Comparison of ENCODE assay signal across 16 cellular contexts in genomic region chr11:124752471-124753100, GRCh38. TPM values are rescaled to one million over a fixed set of nuclear protein-coding genes. Genes with fewer than 3 reads are reported as not detected.
DNase-seq lines count a peak whose midpoint lies in the region; ATAC-seq and TF ChIP-seq lines count a peak whose summit lies in the region.
"Had no signal": no experiment of that assay in that cellular context is flagged by ENCODE, and none has a peak within 500 bp of the region (broad histone marks: within the 10 kb centered on the region; RNA-seq: fewer than 3 reads in every experiment).

No MANE protein-coding gene starts in this region.

- no peak overlapping the region for H3K27ac Mint-ChIP-seq in activated T-cell treated with anti-CD3 and anti-CD28 coated beads, Interleukin-2, amount 50 U/mL, for 24 hours

- peaks cover 19% of the 10 kb centered on the region for H3K27me3 Mint-ChIP-seq in activated T-cell treated with anti-CD3 and anti-CD28 coated beads, Interleukin-2, amount 50 U/mL, for 4 hours (ENCODE audit: low read depth)
- peaks cover 22% of the 10 kb centered on the region for H3K27me3 Mint-ChIP-seq in activated T-cell treated with anti-CD3 and anti-CD28 coated beads, Interleukin-2, amount 50 U/mL, for 24 hours

- H3K4me2 ChIP-seq in PC-9 (peak overlapping the region; percentile 83), GM23248 (ENCODE audit: unreplicated experiment) (no peak overlapping the region)

- no peak for ATAC-seq in activated T-cell treated with anti-CD3 and anti-CD28 coated beads, Interleukin-2, amount 50 U/mL, for 4 hours
- no peak for ATAC-seq in left colon
- ATAC-seq: esophagus mucosa, Panc1 had no signal

- H3K36me3 ChIP-seq in PC-9 (ENCODE audit: low read depth) (no peaks in the 10 kb centered on the region), esophagus squamous epithelium (peaks cover 0 to 5% (median 0%) of the 10 kb centered on the region in 3 donors), GM23248 (ENCODE audit: low read depth) (no peaks in the 10 kb centered on the region)
- H3K36me3 ChIP-seq: pancreas had no signal

- H3K4me1 ChIP-seq in PC-9 (replicated peaks; ENCODE audit: insufficient read depth) (peaks cover 54% of the 10 kb centered on the region), esophagus squamous epithelium (peaks cover 11 to 51% (median 23%) of the 10 kb centered on the region in 3 donors), GM23248 (ENCODE audit: insufficient read depth) (no peaks in the 10 kb centered on the region)
- H3K4me1 ChIP-seq: pancreas had no signal

- H3K9me3 Mint-ChIP-seq in activated T-cell treated with anti-CD3 and anti-CD28 coated beads, Interleukin-2, amount 50 U/mL, for 4 hours = no peaks in the 10 kb centered on the region
- H3K9me3 Mint-ChIP-seq in activated T-cell treated with anti-CD3 and anti-CD28 coated beads, Interleukin-2, amount 50 U/mL, for 24 hours = no peaks in the 10 kb centered on the region
- H3K9me3 Mint-ChIP-seq: central memory CD8-positive, alpha-beta T cell had no signal

- in situ Hi-C loops in GM23248 (cut with MboI) = no loop called here

- H3K4me3 ChIP-seq in PC-9 = peak overlapping the region; percentile 62; the same call in 1 of the 2 replicates
- peak overlapping the region in 3 of 4 donors; percentile 37 to 50 (median 40) for H3K4me3 ChIP-seq in esophagus squamous epithelium
- no peak overlapping the region for H3K4me3 ChIP-seq in GM23248
- H3K4me3 ChIP-seq: pancreas had no signal

- H3K9me2 ChIP-seq in PC-9 (ENCODE audit: insufficient read depth) = no peaks in the 10 kb centered on the region
- H3K9me2 ChIP-seq in GM23248 (ENCODE audit: insufficient read depth) = no peaks in the 10 kb centered on the region

- no peaks in the 10 kb centered on the region for H4K20me1 ChIP-seq in PC-9 (ENCODE audit: insufficient read depth)
- no peaks in the 10 kb centered on the region for H4K20me1 ChIP-seq in GM23248 (ENCODE audit: insufficient read depth)

- no peaks in the 10 kb centered on the region for H3K9me3 ChIP-seq in PC-9 (ENCODE audit: insufficient read depth, low read depth)
- no peaks in the 10 kb centered on the region for H3K9me3 ChIP-seq in esophagus squamous epithelium
- H3K9me3 ChIP-seq in GM23248 (ENCODE audit: low read depth) = no peaks in the 10 kb centered on the region
- H3K9me3 ChIP-seq: pancreas had no signal

- BruUV-seq in PC-9 (replicated peaks; lab: Mats Ljungman, UMichigan) = no TSS peak

- no peak overlapping the region for H3K9ac ChIP-seq in GM23248

- H3K79me2 ChIP-seq in PC-9 (ENCODE audit: low read depth) (peaks cover 23% of the 10 kb centered on the region), GM23248 (ENCODE audit: insufficient read depth) (no peaks in the 10 kb centered on the region)

- H3F3A ChIP-seq in PC-9 (ENCODE audit: insufficient read depth, low read depth) (peaks cover 34% of the 10 kb centered on the region), GM23248 (ENCODE audit: insufficient read depth) (no peaks in the 10 kb centered on the region)

- H3K27me3 ChIP-seq in PC-9 (ENCODE audit: insufficient read depth, low read depth) (no peaks in the 10 kb centered on the region), esophagus squamous epithelium (peaks cover 0 to 74% (median 4%) of the 10 kb centered on the region in 4 donors), GM23248 (replicated peaks; ENCODE audit: insufficient read depth) (peaks cover 47% of the 10 kb centered on the region)

- no peaks in the 10 kb centered on the region for H3K36me3 Mint-ChIP-seq in activated T-cell treated with anti-CD3 and anti-CD28 coated beads, Interleukin-2, amount 50 U/mL, for 4 hours (ENCODE audit: insufficient read depth)
- H3K36me3 Mint-ChIP-seq in activated T-cell treated with anti-CD3 and anti-CD28 coated beads, Interleukin-2, amount 50 U/mL, for 24 hours (ENCODE audit: low read depth) = no peaks in the 10 kb centered on the region

- TF ChIP-seq POLR2A in esophagus squamous epithelium (IDR thresholded peaks at IDR 0.05) = no peak

- POLR2A ChIA-PET in PC-9 (lab: Charles Lee; ENCODE audit: unreplicated experiment) = interaction anchor here (0.6 kb wide), 1 partner anchor 13 kb away, joined by 4 read pairs; the partner anchor contains the start of gene NRGN

- H3K4me1 Mint-ChIP-seq in activated T-cell treated with anti-CD3 and anti-CD28 coated beads, Interleukin-2, amount 50 U/mL, for 4 hours (ENCODE audit: low read depth) = peaks cover 10% of the 10 kb centered on the region
- peaks cover 1% of the 10 kb centered on the region for H3K4me1 Mint-ChIP-seq in activated T-cell treated with anti-CD3 and anti-CD28 coated beads, Interleukin-2, amount 50 U/mL, for 24 hours (ENCODE audit: low read depth)
- H3K4me1 Mint-ChIP-seq: central memory CD8-positive, alpha-beta T cell had no signal

- H3K4me3 Mint-ChIP-seq in activated T-cell treated with anti-CD3 and anti-CD28 coated beads, Interleukin-2, amount 50 U/mL, for 4 hours = peak overlapping the region; percentile 67
- H3K4me3 Mint-ChIP-seq in activated T-cell treated with anti-CD3 and anti-CD28 coated beads, Interleukin-2, amount 50 U/mL, for 24 hours = no peak overlapping the region
- H3K4me3 Mint-ChIP-seq: central memory CD8-positive, alpha-beta T cell had no signal

- DNase-seq in activated T-cell treated with anti-CD3 and anti-CD28 coated beads, Interleukin-2, amount 50 U/mL, for 4 hours = no peak
- no peak for DNase-seq in activated T-cell treated with anti-CD3 and anti-CD28 coated beads, Interleukin-2, amount 50 U/mL, for 24 hours
- DNase-seq in PC-9 = no peak
- DNase-seq in esophagus squamous epithelium (lab: John Stamatoyannopoulos, UW) = no peak
- peak; percentile 31 for DNase-seq in retina
- DNase-seq in left colon = no peak
- no peak for DNase-seq in NCI-H2081 (lab: John Stamatoyannopoulos, UW)
- DNase-seq in GM23248 = no peak
- DNase-seq: activated effector memory CD4-positive, alpha-beta T cell treated with anti-CD3 and anti-CD28 coated beads, Interleukin-2, amount 50 U/mL, for 16 hours; Calu3; mesenchymal stem cell; NCI-H226 had no signal

- TF ChIP-seq CTCF in PC-9 (conservative IDR thresholded peaks at IDR 0.05) (no peak), esophagus squamous epithelium (IDR thresholded peaks at IDR 0.05) (no peak)

- H3K27ac ChIP-seq in PC-9 (no peak overlapping the region), esophagus squamous epithelium (no peak overlapping the region), GM23248 (no peak overlapping the region)
- H3K27ac ChIP-seq: pancreas had no signal

- intact Hi-C loops in PC-9 (cut with micrococcal nuclease; ENCODE audit: unreplicated experiment) = no loop called here
- intact Hi-C loops in esophagus squamous epithelium (cut with DNase I) = no loop called here
- intact Hi-C loops in left colon (cut with DNase I, micrococcal nuclease) = no loop called here

- 71 to 75% methylated on average over 3 to 10 of the region's 10 CpGs for WGBS in esophagus squamous epithelium, 2 donors
- WGBS in GM23248 (ENCODE audit: low coverage in 1 of 2, low lambda C conversion rate in 2 of 2, missing lambda C conversion rate in 2 of 2), 2 experiments = 44 to 52% methylated on average over 10 of the region's 10 CpGs

- CTCF ChIA-PET in PC-9 (lab: Charles Lee) = interaction anchor here (0.6 to 0.7 kb wide), 2 partner anchors 11 to 1667 kb away, joined by 5 read pairs; no protein-coding TSS in a partner anchor

- peak overlapping the region; percentile 73 for H2AFZ ChIP-seq in PC-9
- H2AFZ ChIP-seq in GM23248 = no peak overlapping the region

RNA-seq across cellular contexts. Expression of gene VSIG2, which starts 0.5 kb away (rescaled TPM):
- not detected for total RNA-seq in activated T-cell treated with anti-CD3 and anti-CD28 coated beads, Interleukin-2, amount 50 U/mL, for 4 hours
- total RNA-seq in PC-9 (2021) (12.4 and 13.6 TPM in 2 replicates), esophagus squamous epithelium (10 to 100 TPM in 1 of 4 donors, 1 to 10 TPM in 3; 5.1 to 10.2 (median 7.6) TPM), left colon (100 to 1,000 TPM; 176 to 228 TPM)
- total RNA-seq in GM23248 (2014; rRNA removed; shearing (Covaris generic)) = not detected in 2 replicates
- polyA plus RNA-seq in GM23248 (2016; fragmentation: Nextera tagmentation; extraction: Ambion mirVana) = not detected in 2 replicates
- total RNA-seq: Calu3 had no signal

RNA-seq across cellular contexts. Expression of gene ESAM, which starts 9.5 kb away (rescaled TPM):
- under 1 TPM; 0.40 to 0.66 (median 0.65) TPM for total RNA-seq in activated T-cell treated with anti-CD3 and anti-CD28 coated beads, Interleukin-2, amount 50 U/mL, for 4 hours
- 13.5 and 15.3 TPM in 2 replicates for total RNA-seq in PC-9 (2021)
- total RNA-seq in esophagus squamous epithelium = 10 to 100 TPM in 2 of 4 donors, 1 to 10 TPM in 2; 5.6 to 23.1 (median 9.7) TPM
- total RNA-seq in left colon = 1 to 10 TPM; 8.6 to 9.6 TPM
- total RNA-seq in GM23248 (2014; rRNA removed; shearing (Covaris generic)) = not detected in 2 replicates
- not detected in 2 replicates for polyA plus RNA-seq in GM23248 (2016; fragmentation: Nextera tagmentation; extraction: Ambion mirVana)

RNA-seq across cellular contexts. Expression of gene NRGN, which starts 12.8 kb away (rescaled TPM):
- total RNA-seq in activated T-cell treated with anti-CD3 and anti-CD28 coated beads, Interleukin-2, amount 50 U/mL, for 4 hours = 1 to 10 TPM; 1.2 to 2.4 (median 1.6) TPM
- total RNA-seq in PC-9 (2021) (6.8 and 10.2 TPM in 2 replicates), esophagus squamous epithelium (1 to 10 TPM in 3 of 4 donors, under 1 TPM in 1; 0.83 to 5.0 (median 1.5) TPM), left colon (1 to 10 TPM; 1.8 to 2.5 TPM)
- 0.32 TPM in 1 of 2 replicates, not detected in the other for total RNA-seq in GM23248 (2014; rRNA removed; shearing (Covaris generic))
- polyA plus RNA-seq in GM23248 (2016; fragmentation: Nextera tagmentation; extraction: Ambion mirVana) = 0.23 and 0.29 TPM in 2 replicates

RNA-seq across cellular contexts. Expression of gene MSANTD2, which starts 47.6 kb away (rescaled TPM):
- total RNA-seq in activated T-cell treated with anti-CD3 and anti-CD28 coated beads, Interleukin-2, amount 50 U/mL, for 4 hours = 10 to 100 TPM in 1 of 3 donors, 1 to 10 TPM in 2; 9.0 to 10.2 (median 9.2) TPM
- total RNA-seq in PC-9 (2021) (16.9 and 18.1 TPM in 2 replicates), esophagus squamous epithelium (10 to 100 TPM in 1 of 4 donors, 1 to 10 TPM in 3; 5.2 to 16.4 (median 6.7) TPM), left colon (1 to 10 TPM; 7.3 to 9.0 TPM)
- total RNA-seq in GM23248 (2014; rRNA removed; shearing (Covaris generic)) = 8.4 and 11.5 TPM in 2 replicates
- polyA plus RNA-seq in GM23248 (2016; fragmentation: Nextera tagmentation; extraction: Ambion mirVana) = 4.5 and 6.0 TPM in 2 replicates

Comparison
In these comparisons a context has a peak if more than half of its experiments do, and no peak if none do; other contexts are left out.
1. RNA of gene VSIG2, which starts 0.5 kb away (total RNA-seq): 176 to 228 TPM in left colon; 12.4 to 13.6 TPM in PC-9, 5.1 to 10.2 TPM in esophagus squamous epithelium, not detected in activated T-cell treated with anti-CD3 and anti-CD28 coated beads, Interleukin-2, amount 50 U/mL, for 4 hours and not detected in GM23248; every median in the first group is over 10 times any median in the second.